21 cellular contexts compared by ENCODE assay signal in the genomic region with DNA sequence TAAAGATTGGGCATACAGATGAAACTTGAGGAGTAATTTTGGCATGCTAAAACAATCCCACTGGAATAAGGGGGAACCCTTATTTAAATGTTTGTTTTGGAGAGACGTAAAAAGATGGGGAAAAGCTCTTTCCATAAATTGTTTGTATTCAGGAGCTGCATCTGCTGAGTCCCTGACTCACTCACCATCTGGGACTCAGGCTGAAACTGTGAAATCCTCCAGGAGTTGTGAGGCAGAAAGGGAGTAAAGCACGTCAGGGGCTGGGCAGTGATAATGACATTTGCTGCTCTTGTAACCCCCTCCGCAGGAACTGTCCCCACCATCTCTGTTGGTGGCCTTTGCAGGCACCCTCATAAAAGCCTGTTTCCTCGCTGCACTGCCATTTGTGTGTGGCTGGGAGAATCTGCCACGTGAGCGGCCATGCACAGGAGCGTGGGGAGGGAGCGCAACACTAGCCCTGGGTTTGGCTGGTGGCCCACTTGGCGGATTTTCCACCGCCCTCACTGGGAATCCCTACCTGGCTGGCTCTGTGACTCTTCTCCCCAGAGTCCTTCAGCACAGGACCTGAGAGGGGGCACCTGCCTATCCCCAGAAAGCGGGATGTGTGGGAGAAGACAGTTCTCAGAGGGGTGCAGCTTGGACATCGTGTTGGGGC. TPM values are rescaled to one million over a fixed set of nuclear protein-coding genes. Genes with fewer than 3 reads are reported as not detected.
DNase-seq lines count a peak whose midpoint lies in the region; ATAC-seq and TF ChIP-seq lines count a peak whose summit lies in the region.
"Had no signal": no experiment of that assay in that cellular context is flagged by ENCODE, and none has a peak within 500 bp of the region (broad histone marks: within the 10 kb centered on the region; RNA-seq: fewer than 3 reads in every experiment).

No MANE protein-coding gene starts in this region.

- H4K5ac ChIP-seq in IMR-90 (ENCODE audit: low read depth, low read length), result no peak overlapping the region

- no peaks in the 10 kb centered on the region for H4K20me1 ChIP-seq in IMR-90 (ENCODE audit: insufficient read depth, low read length)
- H4K20me1 ChIP-seq in fibroblast of lung (ENCODE audit: control insufficient read depth, extremely low read depth, insufficient read depth, low read length), result no peaks in the 10 kb centered on the region
- H4K20me1 ChIP-seq in osteoblast (ENCODE audit: insufficient read depth, low read length), result no peaks in the 10 kb centered on the region

- H3K27me3 ChIP-seq in IMR-90 (ENCODE audit: control insufficient read depth, insufficient read depth, low read length) (peaks cover 5% of the 10 kb centered on the region; the same call in 1 of the 2 replicates), fibroblast of lung (ENCODE audit: control insufficient read depth, insufficient read depth, low read length) (no peaks in the 10 kb centered on the region), osteoblast (ENCODE audit: insufficient read depth, low read length) (no peaks in the 10 kb centered on the region), neuronal stem cell (ENCODE audit: control insufficient read depth in 3 of 3, insufficient read depth in 3 of 3, low read depth in 1 of 3, low read length in 3 of 3) (peaks cover 0 to 24% (median 0%) of the 10 kb centered on the region in 3 experiments)
- H3K27me3 ChIP-seq: foreskin keratinocyte had no signal

- no peak overlapping the region for H3K56ac ChIP-seq in IMR-90 (ENCODE audit: extremely low read depth, insufficient read depth, low read length)

- DNase-seq in Ammon's horn (ENCODE audit: low spot score), result peak; percentile 46
- DNase-seq in IMR-90, result peak; percentile 62
- DNase-seq in fibroblast of lung (ENCODE audit: low read depth in 2 of 2), result peak; percentile 7 to 55
- DNase-seq in osteoblast (ENCODE audit: insufficient read length, low spot score, missing footprints), result peak; percentile 90
- DNase-seq in neuronal stem cell (ENCODE audit: low spot score), result no peak
- no peak for DNase-seq in lower leg skin (ENCODE audit: low spot score in 2 of 2)
- DNase-seq in NK-92 treated with Interleukin-12 subunit alpha and Interleukin-12 subunit beta, amount 100 ng/mL, for 24 hours (lab: John Stamatoyannopoulos, UW), result no peak
- no peak for DNase-seq in cardiac septum (ENCODE audit: low spot score)
- DNase-seq: activated CD4-positive, alpha-beta T cell treated with anti-CD3 and anti-CD28 coated beads for 48 hours; activated naive CD8-positive, alpha-beta T cell treated with anti-CD3 and anti-CD28 coated beads for 36 hours; foreskin keratinocyte; H9; mesendoderm; naive thymus-derived CD4-positive, alpha-beta T cell; NCI-H1105 treated with DMSO at 0.1 percent for 48 hours; NCI-H748 treated with DMSO at 0.1 percent for 48 hours; SIG-M5; stimulated activated CD4-positive, alpha-beta T cell treated with anti-CD3 and anti-CD28 coated beads, Interleukin-1b, Interleukin-23, amount 100 ng/mL, for 48 hours; stimulated activated naive B cell treated with anti-CD40 and anti-IgM and Interleukin-4, amounts not matched to agents 10 μg/mL and 1 μg/mL and 100 μg/mL, for 72 hours; tibial artery had no signal

- dilution Hi-C loops in IMR-90 (cut with HindIII; ENCODE audit: low sequenced_read_pairs, unreplicated experiment), result no loop called here

- H2AK5ac ChIP-seq in IMR-90 (ENCODE audit: low read depth, low read length), result no peak overlapping the region
- no peak overlapping the region for H2AK5ac ChIP-seq in neuronal stem cell (ENCODE audit: low read depth, low read length)

- H3K4me1 ChIP-seq in IMR-90 (ENCODE audit: control insufficient read depth, insufficient read depth, low read length), result peaks cover 4% of the 10 kb centered on the region; the same call in 1 of the 2 replicates
- peaks cover 3% of the 10 kb centered on the region for H3K4me1 ChIP-seq in fibroblast of lung (ENCODE audit: control insufficient read depth, extremely low read depth, insufficient read depth, low read length)
- H3K4me1 ChIP-seq in osteoblast (ENCODE audit: insufficient read depth, low read length), result peaks cover 4% of the 10 kb centered on the region
- no peaks in the 10 kb centered on the region for H3K4me1 ChIP-seq in neuronal stem cell (ENCODE audit: control insufficient read depth in 2 of 2, insufficient read depth in 1 of 2, low read depth in 1 of 2, low read length in 2 of 2)
- H3K4me1 ChIP-seq: foreskin keratinocyte, tibial artery had no signal

- POLR2A ChIA-PET in IMR-90 (lab: Charles Lee; ENCODE audit: unreplicated experiment), result no interaction called here

- H3K9me1 ChIP-seq in IMR-90 (ENCODE audit: insufficient read depth, low read length), result no peaks in the 10 kb centered on the region

- H2BK20ac ChIP-seq in IMR-90 (ENCODE audit: low read depth, low read length), result no peak overlapping the region

- no TSS peak for BruUV-seq in IMR-90 (replicated peaks; lab: Mats Ljungman, UMichigan)

- CTCF ChIA-PET in IMR-90 (lab: Yijun Ruan, JAX), result no interaction called here

- no peak for TF ChIP-seq RAD21 in IMR-90 (IDR thresholded peaks at IDR 0.05; ENCODE audit: low read length)

- H3K18ac ChIP-seq in IMR-90 (ENCODE audit: low read depth, low read length) (no peak overlapping the region), neuronal stem cell (ENCODE audit: low read length) (no peak overlapping the region)

- H4K91ac ChIP-seq in IMR-90 (ENCODE audit: insufficient read depth, low read depth, low read length) (no peak overlapping the region), neuronal stem cell (ENCODE audit: low read depth, low read length, poor library complexity) (no peak overlapping the region)

- H3K27ac ChIP-seq in IMR-90 (ENCODE audit: insufficient read depth, low read length) (no peak overlapping the region), fibroblast of lung (ENCODE audit: insufficient read depth, low read length) (no peak overlapping the region), osteoblast (ENCODE audit: low read depth, low read length) (no peak overlapping the region), neuronal stem cell (replicated peaks; ENCODE audit: low read length) (no peak overlapping the region)
- H3K27ac ChIP-seq: foreskin keratinocyte, tibial artery had no signal

- 49% methylated on average over 5 of the region's 12 CpGs; no CpG with 5 or more reads in 1 of the 2 experiments for WGBS in IMR-90 (ENCODE audit: extremely low coverage in 2 of 2, insufficient read length in 1 of 2), 2 experiments
- no CpG with 5 or more reads among the region's 12 CpGs for WGBS in neuronal stem cell (ENCODE audit: extremely low coverage in 2 of 2, insufficient read length in 2 of 2, insufficient replicate concordance in 1 of 2), 2 donors
- 75 to 81% methylated on average over 12 of the region's 12 CpGs for WGBS in lower leg skin, 2 donors

- no peak overlapping the region for H2BK12ac ChIP-seq in neuronal stem cell (ENCODE audit: low read length)

- H2BK15ac ChIP-seq in IMR-90 (ENCODE audit: low read depth, low read length) (no peak overlapping the region), neuronal stem cell (ENCODE audit: low read length) (no peak overlapping the region)

- ATAC-seq in IMR-90 (ENCODE audit: low read depth), result peak; percentile 86
- ATAC-seq: activated T-helper 17 cell treated with anti-CD3 and anti-CD28 coated beads, Interleukin-2, amount 50 U/mL, for 72 hours; foreskin keratinocyte; naive thymus-derived CD4-positive, alpha-beta T cell; stimulated activated naive B cell treated with anti-CD40 and anti-IgM and Interleukin-4, amounts not matched to agents 10 μg/mL and 1 μg/mL and 100 μg/mL, for 72 hours had no signal

- H2BK5ac ChIP-seq in IMR-90 (ENCODE audit: low read depth, low read length, poor library complexity, severe bottlenecking) (no peak overlapping the region), neuronal stem cell (ENCODE audit: low read length) (no peak overlapping the region)

- H3K4me3 ChIP-seq in IMR-90 (ENCODE audit: insufficient read depth, low read depth, low read length) (no peak overlapping the region), fibroblast of lung (replicated peaks in 1 of 4; ENCODE audit: control extremely low read depth in 1 of 4, insufficient read depth in 1 of 4, low read depth in 3 of 4, low read length in 4 of 4) (no peak overlapping the region), osteoblast (ENCODE audit: insufficient read depth, low read length) (no peak overlapping the region), neuronal stem cell (ENCODE audit: low read length in 2 of 2) (no peak overlapping the region), lower leg skin (ENCODE audit: low read depth, poor library complexity, severe bottlenecking) (no peak overlapping the region)
- H3K4me3 ChIP-seq: tibial artery had no signal

- H3K79me1 ChIP-seq in IMR-90 (ENCODE audit: low read depth in 1 of 2, low read length in 2 of 2) (no peaks in the 10 kb centered on the region), neuronal stem cell (ENCODE audit: low read depth, low read length) (no peaks in the 10 kb centered on the region)

- H3K79me2 ChIP-seq in fibroblast of lung (ENCODE audit: control insufficient read depth, insufficient read depth, low read length), result no peaks in the 10 kb centered on the region
- no peaks in the 10 kb centered on the region for H3K79me2 ChIP-seq in osteoblast (ENCODE audit: insufficient read depth, low read length)

- intact Hi-C loops in IMR-90 (cut with micrococcal nuclease) (no loop called here), lower leg skin (cut with DNase I; ENCODE audit: low total_unique reads) (no loop called here), cardiac septum (cut with DNase I) (no loop called here)

- TF ChIP-seq CTCF in IMR-90 (conservative IDR thresholded peaks at IDR 0.05; ENCODE audit: low read depth, low read length) (no peak), fibroblast of lung (conservative IDR thresholded peaks at IDR 0.05 in 1 of 2, IDR thresholded peaks at IDR 0.05 in 1 of 2; ENCODE audit: low read depth in 1 of 2, low read length in 2 of 2) (no peak), osteoblast (IDR thresholded peaks at IDR 0.05; ENCODE audit: extremely low read depth, low read depth, low read length) (no peak), lower leg skin (IDR thresholded peaks at IDR 0.05) (no peak)

- H4K8ac ChIP-seq in IMR-90 (ENCODE audit: low read depth in 2 of 2, low read length in 2 of 2) (no peak overlapping the region), neuronal stem cell (ENCODE audit: low read depth, low read length) (no peak overlapping the region)

- H3K4ac ChIP-seq in IMR-90 (ENCODE audit: low read depth, low read length) (no peak overlapping the region), neuronal stem cell (ENCODE audit: low read length) (no peak overlapping the region)

- H3K4me2 ChIP-seq in IMR-90 (ENCODE audit: low read depth, low read length), result no peak overlapping the region; the same call in 1 of the 2 replicates
- peak overlapping the region; percentile 59 for H3K4me2 ChIP-seq in fibroblast of lung (ENCODE audit: extremely low read depth, insufficient read depth, low read length)
- peak overlapping the region; percentile 28 for H3K4me2 ChIP-seq in osteoblast (ENCODE audit: insufficient read depth, low read length)
- no peak overlapping the region for H3K4me2 ChIP-seq in neuronal stem cell (ENCODE audit: insufficient read depth, low read length, poor library complexity, severe bottlenecking)

- H3K9ac ChIP-seq in IMR-90 (ENCODE audit: low read depth, low read length) (no peak overlapping the region), fibroblast of lung (ENCODE audit: insufficient read depth, low read length) (no peak overlapping the region), neuronal stem cell (ENCODE audit: low read depth, low read length, poor library complexity) (no peak overlapping the region)

- H3K23ac ChIP-seq in IMR-90 (ENCODE audit: low read depth, low read length) (no peak overlapping the region), neuronal stem cell (ENCODE audit: low read depth, low read length, poor library complexity) (no peak overlapping the region)

- H2AK9ac ChIP-seq in IMR-90 (replicated peaks; ENCODE audit: low read depth, low read length, poor library complexity), result peak overlapping the region; percentile 31

- in situ Hi-C loops in IMR-90 (cut with MboI; ENCODE audit: low sequenced_read_pairs), result no loop called here

- peak overlapping the region; percentile 67 for H2AFZ ChIP-seq in IMR-90 (replicated peaks; ENCODE audit: low read length, poor library complexity)
- no peak overlapping the region for H2AFZ ChIP-seq in fibroblast of lung (ENCODE audit: low read length)
- peak overlapping the region; percentile 29 for H2AFZ ChIP-seq in osteoblast (ENCODE audit: low read length)
- H2AFZ ChIP-seq in neuronal stem cell (ENCODE audit: low read length), result no peak overlapping the region

- TF ChIP-seq POLR2A in IMR-90 (IDR thresholded peaks at IDR 0.05; ENCODE audit: low read depth, low read length) (no peak), lower leg skin (IDR thresholded peaks at IDR 0.05) (no peak)

- H3K9me3 ChIP-seq in IMR-90 (ENCODE audit: control insufficient read depth, insufficient read depth, low read length), result no peaks in the 10 kb centered on the region
- H3K9me3 ChIP-seq in fibroblast of lung (ENCODE audit: control insufficient read depth, insufficient read depth, low read depth, low read length), result no peaks in the 10 kb centered on the region
- no peaks in the 10 kb centered on the region for H3K9me3 ChIP-seq in osteoblast (ENCODE audit: low read depth, low read length)
- H3K9me3 ChIP-seq in neuronal stem cell (replicated peaks in 1 of 2; ENCODE audit: control insufficient read depth in 2 of 2, insufficient read depth in 1 of 2, low read depth in 1 of 2, low read length in 2 of 2), result no peaks in the 10 kb centered on the region
- H3K9me3 ChIP-seq: tibial artery had no signal

- H2BK120ac ChIP-seq in IMR-90 (ENCODE audit: low read depth, low read length) (no peak overlapping the region), neuronal stem cell (ENCODE audit: low read depth, low read length) (no peak overlapping the region)

- no peaks in the 10 kb centered on the region for H3K36me3 ChIP-seq in IMR-90 (ENCODE audit: control insufficient read depth, insufficient read depth, low read length)
- H3K36me3 ChIP-seq in fibroblast of lung (ENCODE audit: control insufficient read depth, insufficient read depth, low read length), result no peaks in the 10 kb centered on the region
- H3K36me3 ChIP-seq in osteoblast (ENCODE audit: insufficient read depth, low read length), result no peaks in the 10 kb centered on the region
- no peaks in the 10 kb centered on the region for H3K36me3 ChIP-seq in neuronal stem cell (replicated peaks in 1 of 2; ENCODE audit: control insufficient read depth in 2 of 2, insufficient read depth in 2 of 2, low read length in 2 of 2)
- H3K36me3 ChIP-seq: tibial artery had no signal

- H3K14ac ChIP-seq in IMR-90 (replicated peaks; ENCODE audit: low read depth, low read length), result no peak overlapping the region
- no peak overlapping the region for H3K14ac ChIP-seq in neuronal stem cell (ENCODE audit: low read length)

RNA-seq across cellular contexts. Expression of a gene that starts 45.3 kb away (rescaled TPM):
- total RNA-seq in IMR-90 (2012; rRNA removed) (8.1 and 11.1 TPM in 2 replicates), fibroblast of lung (8.7 and 13.0 TPM in 2 replicates), osteoblast (9.8 and 11.2 TPM in 2 replicates), lower leg skin (1 to 10 TPM in 3 of 4 donors, under 1 TPM in 1; 0.91 to 3.6 (median 3.0) TPM), cardiac septum (8.3 TPM)
- polyA plus RNA-seq in IMR-90 (2012; rRNA removed) (1.9 and 2.1 TPM in 2 replicates), fibroblast of lung (2.0 and 3.1 TPM in 2 replicates)
- polyA plus RNA-seq in IMR-90 (2012; cell fraction: cytosol; rRNA removed), result 0.79 and 0.81 TPM in 2 replicates
- polyA plus RNA-seq in IMR-90 (2012; cell fraction: nucleus; rRNA removed; ENCODE audit: low replicate concordance), result 3.0 and 5.9 TPM in 2 replicates
- 1.5 and 2.8 TPM in 2 replicates for polyA plus RNA-seq in fibroblast of lung (2012)
- polyA minus RNA-seq in fibroblast of lung (ENCODE audit: low replicate concordance), result 2.3 and 5.1 TPM in 2 replicates
- polyA plus RNA-seq in neuronal stem cell (2013, experiment 1 of 2), result 2.1 TPM
- polyA plus RNA-seq in neuronal stem cell (2013, experiment 2 of 2), result 2.0 TPM

Comparison
In these comparisons a context has a peak if more than half of its experiments do, and no peak if none do; other contexts are left out.
1. DNase-seq: peak in Ammon's horn (single experiment), IMR-90 (single experiment), fibroblast of lung (2 of 2) and osteoblast (single experiment); none in neuronal stem cell (single experiment), lower leg skin (0 of 2), NK-92 treated with Interleukin-12 subunit alpha and Interleukin-12 subunit beta, amount 100 ng/mL, for 24 hours (single experiment) and cardiac septum (single experiment).
2. H2AFZ ChIP-seq: peak in IMR-90 (single experiment) and osteoblast (single experiment); none in fibroblast of lung (single experiment) and neuronal stem cell (single experiment).
3. H3K4me2 ChIP-seq: peak in fibroblast of lung (single experiment) and osteoblast (single experiment); none in IMR-90 (single experiment) and neuronal stem cell (single experiment).